8 cellular contexts compared by ENCODE assay signal in genomic region chr4:8468746-8469535, GRCh38.
DNase-seq lines count a peak whose midpoint lies in the region; ATAC-seq, FAIRE-seq and TF ChIP-seq lines count a peak whose summit lies in the region.

No MANE protein-coding gene starts in this region.

- FAIRE-seq in RCC 7860 (lab: Jason Lieb, UNC), result no peak

- ATAC-seq in GM18511 (IDR thresholded peaks at IDR 0.05; ENCODE audit: unreplicated experiment) (peak; percentile 84), HG03439 (IDR thresholded peaks at IDR 0.05; ENCODE audit: unreplicated experiment) (peak; percentile 65)

- DNase-seq in AG09319 (ENCODE audit: extremely low read depth, low read depth), result peak; percentile 39
- peak; percentile 10 for DNase-seq in RCC 7860 (ENCODE audit: low spot score)
- DNase-seq in activated effector memory CD4-positive, alpha-beta T cell treated with anti-CD3 and anti-CD28 coated beads, Interleukin-2, amount 50 U/mL, for 16 hours, result peak; percentile 82
- DNase-seq in glomerular visceral epithelial cell (ENCODE audit: extremely low spot score), result peak; percentile 54
- peak; percentile 26 for DNase-seq in pons (ENCODE audit: low spot score)
- no peak for DNase-seq in NCI-H1436 (lab: John Stamatoyannopoulos, UW)

- peak; percentile 99 for TF ChIP-seq CTCF in AG09319 (IDR thresholded peaks at IDR 0.05; ENCODE audit: low read depth, low read length)
